1 cellular context compared by ENCODE assay signal in the genomic region with DNA sequence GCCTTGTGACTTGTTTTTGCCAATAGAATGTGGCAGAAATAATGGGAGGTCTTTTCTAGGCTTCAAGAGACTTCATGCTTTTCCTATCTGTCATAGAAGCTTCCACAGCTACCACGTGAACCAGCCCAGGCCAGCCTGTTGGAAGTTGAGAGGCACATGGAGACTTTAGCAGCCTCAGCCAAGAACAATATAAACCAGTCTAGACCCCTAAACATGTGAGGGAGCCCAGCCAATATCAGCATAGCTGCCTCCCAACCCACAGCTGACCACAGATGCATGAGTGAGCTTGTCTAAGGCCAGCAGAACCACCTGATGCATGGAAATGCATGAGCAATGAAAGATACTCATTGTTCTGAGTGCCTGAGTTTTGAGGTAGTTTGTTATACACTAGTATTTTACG.
TF ChIP-seq lines count a peak whose summit lies in the region.

No MANE protein-coding gene starts in this region.

TF ChIP-seq in IMR-90, 13 proteins besides CTCF, POLR2A, EP300 and RAD21:
- TF ChIP-seq USF2 (IDR thresholded peaks at IDR 0.05; ENCODE audit: low read depth, low read length) (peak; percentile 86), CHD1 (IDR thresholded peaks at IDR 0.05; ENCODE audit: low read depth, low read length) (no peak), MAFK (IDR thresholded peaks at IDR 0.05; ENCODE audit: low read depth, low read length) (no peak), CEBPB (IDR thresholded peaks at IDR 0.05; ENCODE audit: low read depth, low read length) (no peak)
- TF ChIP-seq, protein P1, sequence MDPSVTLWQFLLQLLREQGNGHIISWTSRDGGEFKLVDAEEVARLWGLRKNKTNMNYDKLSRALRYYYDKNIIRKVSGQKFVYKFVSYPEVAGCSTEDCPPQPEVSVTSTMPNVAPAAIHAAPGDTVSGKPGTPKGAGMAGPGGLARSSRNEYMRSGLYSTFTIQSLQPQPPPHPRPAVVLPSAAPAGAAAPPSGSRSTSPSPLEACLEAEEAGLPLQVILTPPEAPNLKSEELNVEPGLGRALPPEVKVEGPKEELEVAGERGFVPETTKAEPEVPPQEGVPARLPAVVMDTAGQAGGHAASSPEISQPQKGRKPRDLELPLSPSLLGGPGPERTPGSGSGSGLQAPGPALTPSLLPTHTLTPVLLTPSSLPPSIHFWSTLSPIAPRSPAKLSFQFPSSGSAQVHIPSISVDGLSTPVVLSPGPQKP (IDR thresholded peaks at IDR 0.05; ENCODE audit: borderline replicate concordance, low read depth, low read length), result no peak
